Comparison of ENCODE assay signal across 25 cellular contexts in genomic region chr2:241911551-241911950, GRCh38. TPM values are rescaled to one million over a fixed set of nuclear protein-coding genes. Genes with fewer than 3 reads are reported as not detected.
DNase-seq lines count a peak whose midpoint lies in the region; ATAC-seq and TF ChIP-seq lines count a peak whose summit lies in the region.
"Had no signal": no experiment of that assay in that cellular context is flagged by ENCODE, and none has a peak within 500 bp of the region (broad histone marks: within the 10 kb centered on the region; RNA-seq: fewer than 3 reads in every experiment).

No MANE protein-coding gene starts in this region.

- WGBS in spleen, 5 donors, result 84 to 96% (median 95%) methylated on average over 10 of the region's 10 CpGs

- H2AFZ ChIP-seq in GM23338 (no peak overlapping the region), osteoblast (ENCODE audit: low read length) (no peak overlapping the region)

- H3K4me2 ChIP-seq in GM23338, result peak overlapping the region; percentile 63; the same call in 1 of the 2 replicates
- H3K4me2 ChIP-seq in osteoblast (ENCODE audit: insufficient read depth, low read length), result no peak overlapping the region
- H3K4me2 ChIP-seq: A549; BLaER1 treated with 17β-estradiol and CSF1 and Interleukin-3, amounts not matched to agents 10 nM and 100 nM had no signal

- H3K9me2 ChIP-seq in GM23338 (ENCODE audit: insufficient read depth), result no peaks in the 10 kb centered on the region

- no peak overlapping the region for H3K4me3 Mint-ChIP-seq in GM23338
- H3K4me3 Mint-ChIP-seq: CD14-positive monocyte; CD4-positive, alpha-beta T cell; CD8-positive, alpha-beta memory T cell had no signal

- no peaks in the 10 kb centered on the region for H3K9me3 ChIP-seq in osteoblast (ENCODE audit: low read depth, low read length)
- H3K9me3 ChIP-seq in spleen, result peaks cover 0 to 20% (median 15%) of the 10 kb centered on the region in 8 donors
- H3K9me3 ChIP-seq: BE2C had no signal

- ATAC-seq in GM23338 (no peak), HG03039 (IDR thresholded peaks at IDR 0.05; ENCODE audit: unreplicated experiment) (no peak)
- ATAC-seq: A549 had no signal

- H3K4me1 Mint-ChIP-seq in GM23338, result peaks cover 20% of the 10 kb centered on the region
- H3K4me1 Mint-ChIP-seq: CD14-positive monocyte had no signal

- TF ChIP-seq CTCF in GM23338 (conservative IDR thresholded peaks at IDR 0.05; ENCODE audit: low read depth in 2 of 2) (no peak), osteoblast (IDR thresholded peaks at IDR 0.05; ENCODE audit: extremely low read depth, low read depth, low read length) (no peak), spleen (IDR thresholded peaks at IDR 0.05 in 8 of 11, conservative IDR thresholded peaks at IDR 0.05 in 3 of 11) (no peak)

- H3K27me3 Mint-ChIP-seq in GM23338 (ENCODE audit: insufficient read depth, low read depth, poor library complexity), result peaks cover 6% of the 10 kb centered on the region
- H3K27me3 Mint-ChIP-seq: CD4-positive, alpha-beta T cell; CD8-positive, alpha-beta memory T cell had no signal

- H3K36me3 ChIP-seq in GM23338 (ENCODE audit: insufficient read depth) (no peaks in the 10 kb centered on the region), osteoblast (ENCODE audit: insufficient read depth, low read length) (no peaks in the 10 kb centered on the region), spleen (peaks cover 0 to 36% (median 2%) of the 10 kb centered on the region in 6 donors)
- H3K36me3 ChIP-seq: BE2C had no signal

- H3K27me3 ChIP-seq in GM23338 (ENCODE audit: insufficient read depth), result no peaks in the 10 kb centered on the region
- H3K27me3 ChIP-seq in osteoblast (ENCODE audit: insufficient read depth, low read length), result no peaks in the 10 kb centered on the region
- no peaks in the 10 kb centered on the region for H3K27me3 ChIP-seq in spleen (replicated peaks in 1 of 7)
- H3K27me3 ChIP-seq: BE2C; BLaER1 treated with 17β-estradiol and CSF1 and Interleukin-3, amounts not matched to agents 10 nM and 100 nM had no signal

- H3K79me2 ChIP-seq in GM23338 (replicated peaks; ENCODE audit: insufficient read depth), result no peaks in the 10 kb centered on the region
- no peaks in the 10 kb centered on the region for H3K79me2 ChIP-seq in osteoblast (ENCODE audit: insufficient read depth, low read length)

- no peak for DNase-seq in GM23338 (ENCODE audit: low spot score)
- peak; percentile 26 for DNase-seq in islet precursor cell
- peak; percentile 5 for DNase-seq in osteoblast (ENCODE audit: insufficient read length, low spot score, missing footprints)
- peak; percentile 36 for DNase-seq in spleen
- DNase-seq in NCI-H446 (lab: John Stamatoyannopoulos, UW), result no peak
- no peak for DNase-seq in DMS153 treated with DMSO at 0.1 percent for 48 hours (lab: John Stamatoyannopoulos, UW; ENCODE audit: unreplicated experiment)
- DNase-seq: 8988T; ACHN; AML-193; BE2C; CD4-positive, alpha-beta T cell; CD8-positive, alpha-beta memory T cell; DMS 273 treated with DMSO at 0.1 percent for 48 hours; DMS53; DMS79 treated with DMSO at 0.1 percent for 48 hours; GF-D8; HCEC 1CT had no signal

- no peak for TF ChIP-seq POLR2A in spleen (IDR thresholded peaks at IDR 0.05)

- intact Hi-C loops in spleen (cut with DNase I; ENCODE audit: low total_unique reads), result no loop called here

- 0 out of 2 replicates have a peak, but pooled peaks cover 2% of the 10 kb centered on the region for H3F3A ChIP-seq in GM23338 (replicated peaks; ENCODE audit: low read depth)

- H3K4me1 ChIP-seq in GM23338 (ENCODE audit: insufficient read depth) (peaks cover 18% of the 10 kb centered on the region), osteoblast (ENCODE audit: insufficient read depth, low read length) (no peaks in the 10 kb centered on the region), spleen (no peaks in the 10 kb centered on the region)
- H3K4me1 ChIP-seq: A549; BE2C; BLaER1 treated with 17β-estradiol and CSF1 and Interleukin-3, amounts not matched to agents 10 nM and 100 nM had no signal

- H3K27ac ChIP-seq in GM23338 (ENCODE audit: low read depth) (0 out of 2 replicates have a peak overlapping the region, but pooled peaks have one; percentile 10), osteoblast (ENCODE audit: low read depth, low read length) (no peak overlapping the region), spleen (no peak overlapping the region)
- H3K27ac ChIP-seq: A549; BLaER1 treated with 17β-estradiol and CSF1 and Interleukin-3, amounts not matched to agents 10 nM and 100 nM had no signal

- H4K20me1 ChIP-seq in GM23338 (replicated peaks; ENCODE audit: insufficient read depth), result no peaks in the 10 kb centered on the region; the same call in 1 of the 2 replicates
- no peaks in the 10 kb centered on the region for H4K20me1 ChIP-seq in osteoblast (ENCODE audit: insufficient read depth, low read length)

- H3K4me3 ChIP-seq in GM23338 (no peak overlapping the region), osteoblast (ENCODE audit: insufficient read depth, low read length) (no peak overlapping the region), spleen (no peak overlapping the region)
- H3K4me3 ChIP-seq: A549 had no signal

- H3K9me3 Mint-ChIP-seq in GM23338, result no peaks in the 10 kb centered on the region; the same call in 2 of the 3 replicates

- H3K36me3 Mint-ChIP-seq in GM23338 (ENCODE audit: low read depth), result no peaks in the 10 kb centered on the region; the same call in 2 of the 3 replicates

- H3K27ac Mint-ChIP-seq in GM23338, result no peak overlapping the region
- H3K27ac Mint-ChIP-seq: CD4-positive, alpha-beta T cell; CD8-positive, alpha-beta memory T cell had no signal

TF ChIP-seq in GM23338, 12 proteins besides CTCF, POLR2A, EP300 and RAD21 (continues in another document):
- no peak for TF ChIP-seq POLR2AphosphoS5 (IDR thresholded peaks at IDR 0.05; ENCODE audit: low read depth)
- TF ChIP-seq EZH2 (IDR thresholded peaks at IDR 0.05; ENCODE audit: low read depth, unreplicated experiment), result no peak
- TF ChIP-seq EZH2phosphoT487 (IDR thresholded peaks at IDR 0.05; ENCODE audit: unreplicated experiment), result no peak
- no peak for TF ChIP-seq NANOG (IDR thresholded peaks at IDR 0.05; ENCODE audit: borderline replicate concordance)
- TF ChIP-seq STAT1 (IDR thresholded peaks at IDR 0.05; ENCODE audit: unreplicated experiment), result no peak
- no peak for TF ChIP-seq JUNB (IDR thresholded peaks at IDR 0.05; ENCODE audit: unreplicated experiment)
- TF ChIP-seq CREB1 (CRISPR knock-in tag; IDR thresholded peaks at IDR 0.05; ENCODE audit: low read depth), result no peak
- TF ChIP-seq, protein P1, sequence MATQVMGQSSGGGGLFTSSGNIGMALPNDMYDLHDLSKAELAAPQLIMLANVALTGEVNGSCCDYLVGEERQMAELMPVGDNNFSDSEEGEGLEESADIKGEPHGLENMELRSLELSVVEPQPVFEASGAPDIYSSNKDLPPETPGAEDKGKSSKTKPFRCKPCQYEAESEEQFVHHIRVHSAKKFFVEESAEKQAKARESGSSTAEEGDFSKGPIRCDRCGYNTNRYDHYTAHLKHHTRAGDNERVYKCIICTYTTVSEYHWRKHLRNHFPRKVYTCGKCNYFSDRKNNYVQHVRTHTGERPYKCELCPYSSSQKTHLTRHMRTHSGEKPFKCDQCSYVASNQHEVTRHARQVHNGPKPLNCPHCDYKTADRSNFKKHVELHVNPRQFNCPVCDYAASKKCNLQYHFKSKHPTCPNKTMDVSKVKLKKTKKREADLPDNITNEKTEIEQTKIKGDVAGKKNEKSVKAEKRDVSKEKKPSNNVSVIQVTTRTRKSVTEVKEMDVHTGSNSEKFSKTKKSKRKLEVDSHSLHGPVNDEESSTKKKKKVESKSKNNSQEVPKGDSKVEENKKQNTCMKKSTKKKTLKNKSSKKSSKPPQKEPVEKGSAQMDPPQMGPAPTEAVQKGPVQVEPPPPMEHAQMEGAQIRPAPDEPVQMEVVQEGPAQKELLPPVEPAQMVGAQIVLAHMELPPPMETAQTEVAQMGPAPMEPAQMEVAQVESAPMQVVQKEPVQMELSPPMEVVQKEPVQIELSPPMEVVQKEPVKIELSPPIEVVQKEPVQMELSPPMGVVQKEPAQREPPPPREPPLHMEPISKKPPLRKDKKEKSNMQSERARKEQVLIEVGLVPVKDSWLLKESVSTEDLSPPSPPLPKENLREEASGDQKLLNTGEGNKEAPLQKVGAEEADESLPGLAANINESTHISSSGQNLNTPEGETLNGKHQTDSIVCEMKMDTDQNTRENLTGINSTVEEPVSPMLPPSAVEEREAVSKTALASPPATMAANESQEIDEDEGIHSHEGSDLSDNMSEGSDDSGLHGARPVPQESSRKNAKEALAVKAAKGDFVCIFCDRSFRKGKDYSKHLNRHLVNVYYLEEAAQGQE (IDR thresholded peaks at IDR 0.05; ENCODE audit: unreplicated experiment), result no peak
- TF ChIP-seq, protein P2, sequence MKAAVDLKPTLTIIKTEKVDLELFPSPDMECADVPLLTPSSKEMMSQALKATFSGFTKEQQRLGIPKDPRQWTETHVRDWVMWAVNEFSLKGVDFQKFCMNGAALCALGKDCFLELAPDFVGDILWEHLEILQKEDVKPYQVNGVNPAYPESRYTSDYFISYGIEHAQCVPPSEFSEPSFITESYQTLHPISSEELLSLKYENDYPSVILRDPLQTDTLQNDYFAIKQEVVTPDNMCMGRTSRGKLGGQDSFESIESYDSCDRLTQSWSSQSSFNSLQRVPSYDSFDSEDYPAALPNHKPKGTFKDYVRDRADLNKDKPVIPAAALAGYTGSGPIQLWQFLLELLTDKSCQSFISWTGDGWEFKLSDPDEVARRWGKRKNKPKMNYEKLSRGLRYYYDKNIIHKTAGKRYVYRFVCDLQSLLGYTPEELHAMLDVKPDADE (IDR thresholded peaks at IDR 0.05), result no peak
- no peak for TF ChIP-seq ZNF331 (CRISPR knock-in tag; IDR thresholded peaks at IDR 0.05; ENCODE audit: low read depth)

RNA-seq across cellular contexts. Expression of gene RTP5, which starts 42.0 kb away (rescaled TPM):
- 0.50 TPM in 1 of 2 replicates, not detected in the other for total RNA-seq in GM23338 (2014; rRNA removed; shearing (Covaris generic))
- polyA plus RNA-seq in GM23338 (2016; fragmentation: Nextera tagmentation; extraction: Ambion mirVana) (not detected in 2 replicates), spleen (under 1 TPM; 0.39 to 0.93 (median 0.49) TPM)
- total RNA-seq in osteoblast (not detected in 2 replicates), spleen (1 to 10 TPM in 4 of 7 donors, under 1 TPM in 3; 0.34 to 2.2 (median 1.0) TPM)
- total RNA-seq: Daoy, G401, H1, H7 had no signal
- polyA plus RNA-seq: A549, CD14-positive monocyte, H1 had no signal

RNA-seq across cellular contexts. Expression of gene PDCD1, which starts 52.9 kb away (rescaled TPM):
- 0.38 and 1.8 TPM in 2 replicates for total RNA-seq in GM23338 (2014; rRNA removed; shearing (Covaris generic))
- 0.23 and 0.34 TPM in 2 replicates for polyA plus RNA-seq in GM23338 (2016; fragmentation: Nextera tagmentation; extraction: Ambion mirVana)
- total RNA-seq in osteoblast, result not detected in 2 replicates
- total RNA-seq in spleen, result 1 to 10 TPM; 3.1 to 7.9 (median 5.4) TPM
- 1 to 10 TPM; 2.7 to 7.3 (median 5.2) TPM for polyA plus RNA-seq in spleen
- total RNA-seq: Daoy, G401 had no signal
- polyA plus RNA-seq: A549 had no signal

Comparison
In these comparisons a context has a peak if more than half of its experiments do, and no peak if none do; other contexts are left out.
1. DNase-seq: peak in islet precursor cell (single experiment), osteoblast (single experiment) and spleen (single experiment); none in GM23338 (single experiment), NCI-H446 (0 of 2) and DMS153 treated with DMSO at 0.1 percent for 48 hours (single experiment).